ENCODE assay signal across 8 cellular contexts in genomic region chr19:1837625-1838105, GRCh38. TPM values are rescaled to one million over a fixed set of nuclear protein-coding genes. Genes with fewer than 3 reads are reported as not detected.
DNase-seq lines count a peak whose midpoint lies in the region; ATAC-seq and TF ChIP-seq lines count a peak whose summit lies in the region.

No MANE protein-coding gene starts in this region.

- H3K9me3 ChIP-seq in HEK293 (ENCODE audit: control insufficient read depth, insufficient read depth, low read depth, low read length) (no peaks in the 10 kb centered on the region), duodenal mucosa (ENCODE audit: control insufficient read depth in 1 of 2, low read length in 2 of 2) (no peaks in the 10 kb centered on the region)

- H3K4me1 ChIP-seq in HEK293 (ENCODE audit: control insufficient read depth, insufficient read depth, low read length) (no peaks in the 10 kb centered on the region), duodenal mucosa (ENCODE audit: control insufficient read depth in 1 of 2, insufficient read depth in 2 of 2, low read length in 2 of 2) (peaks cover 22 to 31% of the 10 kb centered on the region in 2 donors)

- peak overlapping the region in 1 of 10 donors; percentile 59 for H3K27ac Mint-ChIP-seq in naive thymus-derived CD8-positive, alpha-beta T cell

- no peak overlapping the region for H3K4me3 Mint-ChIP-seq in naive thymus-derived CD8-positive, alpha-beta T cell

- peak; percentile 66 to 70 for ATAC-seq in naive thymus-derived CD8-positive, alpha-beta T cell
- no peak for ATAC-seq in HG03432 (IDR thresholded peaks at IDR 0.05; ENCODE audit: unreplicated experiment)
- no peak for ATAC-seq in GM19351 (IDR thresholded peaks at IDR 0.05; ENCODE audit: unreplicated experiment)

- peaks cover 0 to 22% (median 0%) of the 10 kb centered on the region in 3 donors for H3K36me3 Mint-ChIP-seq in naive thymus-derived CD8-positive, alpha-beta T cell

- DNase-seq in AG10803 (ENCODE audit: low read depth) (no peak), SKM-1 (lab: John Stamatoyannopoulos, UW; ENCODE audit: unreplicated experiment) (no peak)
- DNase-seq in activated CD4-positive, alpha-beta T cell treated with anti-CD3 and anti-CD28 coated beads for 1 hour: peak; percentile 36
- DNase-seq in naive thymus-derived CD8-positive, alpha-beta T cell: peak in 8 of 10 donors; percentile 34 to 61 (median 56)

- CTCF ChIA-PET in HEK293 (lab: Yijun Ruan, JAX): interaction anchor here (0.5 to 5.3 kb wide), 26 partner anchors 9 to 314 kb away, joined by 3 to 53 read pairs (median 4); partner anchors contain the start of gene REXO1

- no peak overlapping the region for H3K27ac ChIP-seq in HEK293 (ENCODE audit: extremely low read depth, low read depth, low read length)
- H3K27ac ChIP-seq in duodenal mucosa (ENCODE audit: low read depth, low read length): peak overlapping the region; percentile 32

- H3K4me1 Mint-ChIP-seq in naive thymus-derived CD8-positive, alpha-beta T cell: peaks cover 18 to 71% (median 38%) of the 10 kb centered on the region in 4 donors

- H3K36me3 ChIP-seq in HEK293 (ENCODE audit: control insufficient read depth in 2 of 2, insufficient read depth in 1 of 2, low read length in 2 of 2) (peaks cover 0 to 12% of the 10 kb centered on the region in 2 experiments; a peak in 2 of 3 replicates), duodenal mucosa (ENCODE audit: control insufficient read depth in 1 of 2, insufficient read depth in 2 of 2, low read length in 2 of 2) (peaks cover 0 to 14% of the 10 kb centered on the region in 2 donors)

- no peaks in the 10 kb centered on the region for H3K9me3 Mint-ChIP-seq in naive thymus-derived CD8-positive, alpha-beta T cell

- no peak overlapping the region for H3K4me3 ChIP-seq in AG10803 (ENCODE audit: low read length)
- H3K4me3 ChIP-seq in HEK293 (ENCODE audit: low read depth, low read length): no peak overlapping the region
- no peak overlapping the region for H3K4me3 ChIP-seq in duodenal mucosa (ENCODE audit: low read depth in 1 of 2, low read length in 2 of 2)

- no peaks in the 10 kb centered on the region for H3K27me3 Mint-ChIP-seq in naive thymus-derived CD8-positive, alpha-beta T cell

- POLR2A ChIA-PET in HEK293 (lab: Yijun Ruan, JAX): interaction anchor here (0.7 to 1.9 kb wide), 5 partner anchors 9 to 444 kb away, joined by 3 to 5 read pairs (median 5); no protein-coding TSS in a partner anchor
- POLR2A ChIA-PET in naive thymus-derived CD8-positive, alpha-beta T cell (lab: Charles Lee): interaction anchor here (0.6 to 1.5 kb wide), 2 partner anchors 11 to 425 kb away, joined by 4 to 5 read pairs; no protein-coding TSS in a partner anchor

- H3K27me3 ChIP-seq in duodenal mucosa (ENCODE audit: control insufficient read depth in 1 of 2, insufficient read depth in 2 of 2, low read length in 2 of 2): no peaks in the 10 kb centered on the region

- H3K9ac ChIP-seq in duodenal mucosa (ENCODE audit: low read depth in 1 of 2, low read length in 2 of 2): no peak overlapping the region

- TF ChIP-seq CTCF in AG10803 (conservative IDR thresholded peaks at IDR 0.05; ENCODE audit: low read length) (peak; percentile 80), HEK293 (tag by site-specific recombination; IDR thresholded peaks at IDR 0.05) (peak; percentile 80)

TF ChIP-seq in HEK293, 187 proteins besides CTCF, POLR2A, EP300 and RAD21 (continues in another document):
- TF ChIP-seq ZNF692 (tag by site-specific recombination; IDR thresholded peaks at IDR 0.05) (0 out of 2 replicates have a peak, but pooled peaks have one; percentile 30), ZNF555 (tag by site-specific recombination; conservative IDR thresholded peaks at IDR 0.05) (no peak), YY2 (tag by site-specific recombination; IDR thresholded peaks at IDR 0.05) (no peak), ZIC2 (tag by site-specific recombination; IDR thresholded peaks at IDR 0.05) (peak; percentile 60), ZNF558 (tag by site-specific recombination; IDR thresholded peaks at IDR 0.05) (no peak), GFI1B (tag by site-specific recombination; IDR thresholded peaks at IDR 0.05) (no peak), ZNF211 (tag by site-specific recombination; IDR thresholded peaks at IDR 0.05; ENCODE audit: low read depth) (no peak), BCL11A (tag by site-specific recombination; IDR thresholded peaks at IDR 0.05; ENCODE audit: low read depth) (no peak), ZNF341 (tag by site-specific recombination; IDR thresholded peaks at IDR 0.05; ENCODE audit: low read depth) (no peak), ZNF518A (tag by site-specific recombination; conservative IDR thresholded peaks at IDR 0.05; ENCODE audit: low read depth) (no peak), KLF8 (tag by site-specific recombination; IDR thresholded peaks at IDR 0.05) (no peak), ZNF423 (tag by site-specific recombination; IDR thresholded peaks at IDR 0.05) (no peak), ZNF560 (tag by site-specific recombination; IDR thresholded peaks at IDR 0.05; ENCODE audit: borderline replicate concordance) (no peak), ZNF2 (tag by site-specific recombination; IDR thresholded peaks at IDR 0.05) (no peak), ZNF654 (tag by site-specific recombination; IDR thresholded peaks at IDR 0.05; ENCODE audit: low read depth) (peak; percentile 29; the same call in 1 of the 2 replicates), ZNF133 (tag by site-specific recombination; IDR thresholded peaks at IDR 0.05) (no peak), ZNF174 (tag by site-specific recombination; IDR thresholded peaks at IDR 0.05) (no peak), SCRT1 (tag by site-specific recombination; IDR thresholded peaks at IDR 0.05; ENCODE audit: borderline replicate concordance) (no peak), ZNF747 (tag by site-specific recombination; IDR thresholded peaks at IDR 0.05) (no peak), MYNN (tag by site-specific recombination; IDR thresholded peaks at IDR 0.05; ENCODE audit: borderline replicate concordance) (no peak), GLIS1 (tag by site-specific recombination; IDR thresholded peaks at IDR 0.05) (peak; percentile 78)

RNA-seq across cellular contexts. Expression of gene REXO1, which starts 10.6 kb away (rescaled TPM):
- 10 to 100 TPM; 78.1 to 86.2 TPM for total RNA-seq in naive thymus-derived CD8-positive, alpha-beta T cell
- 1 to 10 TPM; 2.7 to 6.8 (median 3.1) TPM for polyA plus RNA-seq in naive thymus-derived CD8-positive, alpha-beta T cell

RNA-seq across cellular contexts. Expression of gene ATP8B3, which starts 25.6 kb away (rescaled TPM):
- total RNA-seq in naive thymus-derived CD8-positive, alpha-beta T cell: 1 to 10 TPM; 1.6 to 1.8 TPM
- polyA plus RNA-seq in naive thymus-derived CD8-positive, alpha-beta T cell: 1 to 10 TPM in 1 of 3 donors, under 1 TPM in 2; 0.52 to 1.3 (median 0.59) TPM

RNA-seq across cellular contexts. Expression of gene KLF16, which starts 25.7 kb away (rescaled TPM):
- 10 to 100 TPM; 18.5 to 19.9 TPM for total RNA-seq in naive thymus-derived CD8-positive, alpha-beta T cell
- polyA plus RNA-seq in naive thymus-derived CD8-positive, alpha-beta T cell: under 1 TPM; 0.23 to 0.84 (median 0.36) TPM

RNA-seq across cellular contexts. Expression of gene ABHD17A, which starts 47.6 kb away (rescaled TPM):
- total RNA-seq in naive thymus-derived CD8-positive, alpha-beta T cell: 100 to 1,000 TPM; 106 to 109 TPM
- 100 to 1,000 TPM; 153 to 207 (median 155) TPM for polyA plus RNA-seq in naive thymus-derived CD8-positive, alpha-beta T cell

Comparison
In these comparisons a context has a peak if more than half of its experiments do, and no peak if none do; other contexts are left out.
1. DNase-seq: peak in activated CD4-positive, alpha-beta T cell treated with anti-CD3 and anti-CD28 coated beads for 1 hour (single experiment) and naive thymus-derived CD8-positive, alpha-beta T cell (8 of 10); none in AG10803 (single experiment) and SKM-1 (single experiment).
2. ATAC-seq: peak in naive thymus-derived CD8-positive, alpha-beta T cell (2 of 2); none in HG03432 (single experiment) and GM19351 (single experiment).